Comparison of ENCODE assay signal across 8 cellular contexts in the genomic region with DNA sequence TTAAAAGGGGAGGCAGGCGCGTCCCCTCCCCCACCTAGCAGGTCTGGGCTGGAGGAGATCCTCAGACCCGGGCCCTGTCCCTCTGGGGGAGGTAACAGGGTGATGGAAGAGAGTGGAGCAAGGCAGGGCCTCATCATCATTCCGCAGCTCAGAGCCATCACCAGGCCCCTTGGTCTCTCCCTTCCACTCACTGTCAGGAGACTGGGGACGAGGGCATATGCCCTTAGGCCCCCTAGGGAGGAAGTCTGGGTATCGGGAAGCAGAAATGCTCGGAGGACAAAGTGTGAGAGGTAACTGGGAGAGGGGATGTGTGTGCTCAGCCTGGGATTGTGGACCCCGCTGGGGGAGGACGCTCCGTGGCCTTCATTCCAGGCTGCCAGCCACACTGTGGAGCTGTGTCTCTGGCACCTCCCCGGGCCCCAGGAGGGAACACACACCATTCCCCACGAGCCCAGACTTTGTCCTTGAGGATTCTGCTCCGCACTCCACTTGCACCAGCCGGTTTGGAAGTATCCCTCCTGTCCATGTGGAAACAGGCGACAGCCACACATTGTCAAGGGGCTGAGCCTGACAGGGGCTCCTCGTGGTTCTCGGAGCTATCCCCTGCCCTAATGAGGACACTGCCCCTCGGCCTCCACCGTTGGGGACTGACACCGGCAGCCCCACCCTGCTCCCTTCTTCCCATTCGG. TPM values are rescaled to one million over a fixed set of nuclear protein-coding genes. Genes with fewer than 3 reads are reported as not detected.
DNase-seq lines count a peak whose midpoint lies in the region; ATAC-seq, FAIRE-seq and TF ChIP-seq lines count a peak whose summit lies in the region.

No MANE protein-coding gene starts in this region.

- peaks cover 4 to 18% (median 13%) of the 10 kb centered on the region in 6 donors for H3K4me1 ChIP-seq in spleen

- peaks cover 0 to 36% (median 21%) of the 10 kb centered on the region in 6 donors for H3K36me3 ChIP-seq in spleen

- H3K36me3 Mint-ChIP-seq in T-helper 1 cell treated with Interleukin-12 subunit alpha and Interleukin-12 subunit beta and Interleukin-4 antibody, amounts not matched to agents 30 μg/mL and 1 μg/mL, for 36 hours (ENCODE audit: low read depth) = peaks cover 19% of the 10 kb centered on the region
- H3K36me3 Mint-ChIP-seq in activated B cell treated with CpG ODN at 0.5 μM for 24 hours (ENCODE audit: low read depth) = peaks cover 24% of the 10 kb centered on the region

- no peak for TF ChIP-seq CTCF in activated B cell treated with CpG ODN at 0.5 μM for 24 hours (IDR thresholded peaks at IDR 0.05)
- no peak for TF ChIP-seq CTCF in spleen (IDR thresholded peaks at IDR 0.05 in 8 of 11, conservative IDR thresholded peaks at IDR 0.05 in 3 of 11)
- TF ChIP-seq CTCF in omental fat pad (IDR thresholded peaks at IDR 0.05) = no peak

- 60 to 73% (median 63%) methylated on average over 21 of the region's 21 CpGs for WGBS in spleen, 5 donors

- H3K4me1 Mint-ChIP-seq in T-helper 1 cell treated with Interleukin-12 subunit alpha and Interleukin-12 subunit beta and Interleukin-4 antibody, amounts not matched to agents 30 μg/mL and 1 μg/mL, for 36 hours (ENCODE audit: low read depth) = peaks cover 10% of the 10 kb centered on the region
- peaks cover 12% of the 10 kb centered on the region for H3K4me1 Mint-ChIP-seq in activated B cell treated with CpG ODN at 0.5 μM for 24 hours

- intact Hi-C loops in activated B cell treated with CpG ODN at 0.5 μM for 24 hours (cut with micrococcal nuclease) = no loop called here
- intact Hi-C loops in left ventricle myocardium superior (cut with micrococcal nuclease) = no loop called here
- intact Hi-C loops in spleen (cut with DNase I; ENCODE audit: low total_unique reads) = no loop called here

- H3K27ac Mint-ChIP-seq in T-helper 1 cell treated with Interleukin-12 subunit alpha and Interleukin-12 subunit beta and Interleukin-4 antibody, amounts not matched to agents 30 μg/mL and 1 μg/mL, for 36 hours = no peak overlapping the region
- no peak overlapping the region for H3K27ac Mint-ChIP-seq in activated B cell treated with CpG ODN at 0.5 μM for 24 hours

- H3K4me3 Mint-ChIP-seq in T-helper 1 cell treated with Interleukin-12 subunit alpha and Interleukin-12 subunit beta and Interleukin-4 antibody, amounts not matched to agents 30 μg/mL and 1 μg/mL, for 36 hours = peak overlapping the region; percentile 73
- H3K4me3 Mint-ChIP-seq in activated B cell treated with CpG ODN at 0.5 μM for 24 hours = peak overlapping the region; percentile 78

- TF ChIP-seq POLR2A in spleen (IDR thresholded peaks at IDR 0.05) (no peak), H54 (IDR thresholded peaks at IDR 0.05; ENCODE audit: low read depth, low read length) (no peak)

- no peak overlapping the region for H3K27ac ChIP-seq in spleen

- H3K27me3 Mint-ChIP-seq in T-helper 1 cell treated with Interleukin-12 subunit alpha and Interleukin-12 subunit beta and Interleukin-4 antibody, amounts not matched to agents 30 μg/mL and 1 μg/mL, for 36 hours (ENCODE audit: low read depth) = peaks cover 10% of the 10 kb centered on the region
- no peaks in the 10 kb centered on the region for H3K27me3 Mint-ChIP-seq in activated B cell treated with CpG ODN at 0.5 μM for 24 hours

- DNase-seq in T-helper 1 cell (no peak), activated B cell treated with CpG ODN at 0.5 μM for 24 hours (no peak), left ventricle myocardium superior (no peak), spleen (no peak), amniotic stem cell (lab: John Stamatoyannopoulos, UW) (no peak), omental fat pad (ENCODE audit: low spot score) (no peak), H54 (ENCODE audit: insufficient read length, low spot score) (no peak)

- no peak for ATAC-seq in activated B cell treated with CpG ODN at 0.5 μM for 24 hours (ENCODE audit: low read depth)
- peak; percentile 17 for ATAC-seq in left ventricle myocardium superior
- ATAC-seq in omental fat pad (ENCODE audit: low FRiP score) = no peak

- H3K4me3 ChIP-seq in spleen = peak overlapping the region in 5 of 8 donors; percentile 35 to 66 (median 38)

- CTCF ChIA-PET in activated B cell treated with CpG ODN at 0.5 μM for 24 hours (lab: Charles Lee) = no interaction called here

- H3K9me3 ChIP-seq in spleen = no peaks in the 10 kb centered on the region

- POLR2A ChIA-PET in activated B cell treated with CpG ODN at 0.5 μM for 24 hours (lab: Charles Lee) = no interaction called here

- no peak for FAIRE-seq in H54 (lab: Jason Lieb, UNC)

- no peaks in the 10 kb centered on the region for H3K9me3 Mint-ChIP-seq in T-helper 1 cell treated with Interleukin-12 subunit alpha and Interleukin-12 subunit beta and Interleukin-4 antibody, amounts not matched to agents 30 μg/mL and 1 μg/mL, for 36 hours
- no peaks in the 10 kb centered on the region for H3K9me3 Mint-ChIP-seq in activated B cell treated with CpG ODN at 0.5 μM for 24 hours

- peaks cover 0 to 26% (median 0%) of the 10 kb centered on the region in 7 donors for H3K27me3 ChIP-seq in spleen (replicated peaks in 1 of 7)

RNA-seq across cellular contexts. Expression of gene REEP2, which starts 0.8 kb away (rescaled TPM):
- 0.42 TPM in 1 of 2 replicates, not detected in the other for total RNA-seq in activated B cell treated with CpG ODN at 0.5 μM for 24 hours
- total RNA-seq in left ventricle myocardium superior = 6.3 TPM
- under 1 TPM in 5 of 7 donors, not detected in 2; 0.20 to 0.52 (median 0.41) TPM for total RNA-seq in spleen
- polyA plus RNA-seq in spleen = under 1 TPM; 0.52 to 0.98 (median 0.54) TPM
- 1 to 10 TPM in 3 of 4 donors, under 1 TPM in 1; 0.84 to 7.0 (median 2.0) TPM for total RNA-seq in omental fat pad

RNA-seq across cellular contexts. Expression of gene EGR1, which starts 25.6 kb away (rescaled TPM):
- 10.9 and 14.2 TPM in 2 replicates for total RNA-seq in activated B cell treated with CpG ODN at 0.5 μM for 24 hours
- 6.4 TPM for total RNA-seq in left ventricle myocardium superior
- total RNA-seq in spleen = 100 to 1,000 TPM in 2 of 7 donors, 10 to 100 TPM in 2, 1 to 10 TPM in 3; 2.8 to 138 (median 13.5) TPM
- polyA plus RNA-seq in spleen = 10 to 100 TPM in 1 of 3 donors, 1 to 10 TPM in 2; 2.7 to 11.7 (median 5.3) TPM
- total RNA-seq in omental fat pad = 100 to 1,000 TPM in 3 of 4 donors, 10 to 100 TPM in 1; 95.1 to 280 (median 157) TPM
